Comparison of ENCODE assay signal across 25 cellular contexts in genomic region chr4:7239101-7239820, GRCh38. TPM values are rescaled to one million over a fixed set of nuclear protein-coding genes. Genes with fewer than 3 reads are reported as not detected.
"Had no signal": no experiment of that assay in that cellular context is flagged by ENCODE, and none has a peak within 500 bp of the region (broad histone marks: within the 10 kb centered on the region; RNA-seq: fewer than 3 reads in every experiment).

No MANE protein-coding gene starts in this region.

- H3K4me1 Mint-ChIP-seq: activated CD4-positive, alpha-beta memory T cell treated with anti-CD3 and anti-CD28 coated beads, Interleukin-2, amount 10 ng/mL, durations not matched to agents 7 days and 5 days; activated CD4-positive, alpha-beta T cell treated with anti-CD3 and anti-CD28 coated beads, Interleukin-2, amount 10 ng/mL, durations not matched to agents 7 days and 5 days; activated naive CD4-positive, alpha-beta T cell treated with anti-CD3 and anti-CD28 coated beads, Interleukin-2, amount 10 ng/mL, durations not matched to agents 7 days and 5 days; activated naive CD8-positive, alpha-beta T cell treated with anti-CD3 and anti-CD28 coated beads, Interleukin-2, amount 10 ng/mL, durations not matched to agents 7 days and 5 days; central memory CD8-positive, alpha-beta T cell had no signal

- ATAC-seq: foreskin keratinocyte, left lung, right lobe of liver had no signal

- H3K9me3 ChIP-seq: right lobe of liver, testis had no signal

- H3K4me3 Mint-ChIP-seq: activated CD4-positive, alpha-beta memory T cell treated with anti-CD3 and anti-CD28 coated beads, Interleukin-2, amount 10 ng/mL, durations not matched to agents 7 days and 5 days; activated CD4-positive, alpha-beta T cell treated with anti-CD3 and anti-CD28 coated beads, Interleukin-2, amount 10 ng/mL, durations not matched to agents 7 days and 5 days; activated naive CD4-positive, alpha-beta T cell treated with anti-CD3 and anti-CD28 coated beads, Interleukin-2, amount 10 ng/mL, durations not matched to agents 7 days and 5 days; activated naive CD8-positive, alpha-beta T cell treated with anti-CD3 and anti-CD28 coated beads, Interleukin-2, amount 10 ng/mL, durations not matched to agents 7 days and 5 days; activated T-cell treated with anti-CD3 and anti-CD28 coated beads, Interleukin-2, amount 50 U/mL, for 24 hours; central memory CD8-positive, alpha-beta T cell; T-helper 1 cell treated with Interleukin-12 subunit alpha and Interleukin-12 subunit beta and Interleukin-4 antibody, amounts not matched to agents 30 μg/mL and 1 μg/mL, for 36 hours had no signal

- H3K4me3 ChIP-seq: esophagus muscularis mucosa, heart right ventricle, left lung, right lobe of liver, testis had no signal

- H3K4me1 ChIP-seq: foreskin keratinocyte, left lung, right lobe of liver had no signal

- H3K9me3 Mint-ChIP-seq: activated CD4-positive, alpha-beta memory T cell treated with anti-CD3 and anti-CD28 coated beads, Interleukin-2, amount 10 ng/mL, durations not matched to agents 7 days and 5 days; activated naive CD8-positive, alpha-beta T cell treated with anti-CD3 and anti-CD28 coated beads, Interleukin-2, amount 10 ng/mL, durations not matched to agents 7 days and 5 days had no signal

- H3K27ac ChIP-seq: foreskin keratinocyte, heart right ventricle, left lung, right lobe of liver, testis, VCaP had no signal

- H3K36me3 ChIP-seq: esophagus muscularis mucosa, heart right ventricle, left lung, right lobe of liver had no signal

- H3K27ac Mint-ChIP-seq: activated CD4-positive, alpha-beta memory T cell treated with anti-CD3 and anti-CD28 coated beads, Interleukin-2, amount 10 ng/mL, durations not matched to agents 7 days and 5 days; activated CD4-positive, alpha-beta T cell treated with anti-CD3 and anti-CD28 coated beads, Interleukin-2, amount 10 ng/mL, durations not matched to agents 7 days and 5 days; activated naive CD4-positive, alpha-beta T cell treated with anti-CD3 and anti-CD28 coated beads, Interleukin-2, amount 10 ng/mL, durations not matched to agents 7 days and 5 days; activated naive CD8-positive, alpha-beta T cell treated with anti-CD3 and anti-CD28 coated beads, Interleukin-2, amount 10 ng/mL, durations not matched to agents 7 days and 5 days; activated T-cell treated with anti-CD3 and anti-CD28 coated beads, Interleukin-2, amount 50 U/mL, for 24 hours; T-helper 1 cell treated with Interleukin-12 subunit alpha and Interleukin-12 subunit beta and Interleukin-4 antibody, amounts not matched to agents 30 μg/mL and 1 μg/mL, for 36 hours had no signal

- H3K27me3 Mint-ChIP-seq: activated CD4-positive, alpha-beta T cell treated with anti-CD3 and anti-CD28 coated beads, Interleukin-2, amount 10 ng/mL, durations not matched to agents 7 days and 5 days had no signal

- DNase-seq: activated CD4-positive, alpha-beta memory T cell treated with anti-CD3 and anti-CD28 coated beads, Interleukin-2, amount 10 ng/mL, durations not matched to agents 7 days and 5 days; activated CD4-positive, alpha-beta T cell treated with anti-CD3 and anti-CD28 coated beads for 1 hour; activated CD4-positive, alpha-beta T cell treated with anti-CD3 and anti-CD28 coated beads, Interleukin-2, amount 10 ng/mL, durations not matched to agents 7 days and 5 days; activated CD8-positive, alpha-beta memory T cell treated with anti-CD3 and anti-CD28 coated beads, Interleukin-2, amount 50 U/mL, for 48 hours; activated gamma-delta T cell; activated naive CD4-positive, alpha-beta T cell treated with anti-CD3 and anti-CD28 coated beads, Interleukin-2, amount 10 ng/mL, durations not matched to agents 7 days and 5 days; activated naive CD8-positive, alpha-beta T cell treated with anti-CD3 and anti-CD28 coated beads, Interleukin-2, amount 10 ng/mL, durations not matched to agents 7 days and 5 days; activated T-cell treated with anti-CD3 and anti-CD28 coated beads, Interleukin-2, amount 50 U/mL, for 24 hours; amniotic stem cell; dermis blood vessel endothelial cell; effector CD4-positive, alpha-beta T cell; foreskin keratinocyte; heart right ventricle; right lobe of liver; stimulated activated CD4-positive, alpha-beta T cell treated with anti-CD3 and anti-CD28 coated beads, Interleukin-2, amount 100 ng/mL, for 48 hours; stimulated activated naive CD4-positive, alpha-beta T cell treated with Interleukin-2 at 50 U/mL for 16 hours; SW 1271; T-helper 9 cell; testis; trophoblast cell had no signal

- H3K27me3 ChIP-seq: esophagus muscularis mucosa, heart right ventricle, right lobe of liver, testis had no signal

- H3K36me3 Mint-ChIP-seq: activated naive CD4-positive, alpha-beta T cell treated with anti-CD3 and anti-CD28 coated beads, Interleukin-2, amount 10 ng/mL, durations not matched to agents 7 days and 5 days; activated naive CD8-positive, alpha-beta T cell treated with anti-CD3 and anti-CD28 coated beads, Interleukin-2, amount 10 ng/mL, durations not matched to agents 7 days and 5 days had no signal

RNA-seq across cellular contexts. Expression of gene SORCS2, which starts 46.9 kb away (rescaled TPM):
- total RNA-seq: activated CD4-positive, alpha-beta T cell treated with anti-CD3 and anti-CD28 coated beads, Interleukin-2, amount 10 ng/mL, durations not matched to agents 7 days and 5 days; activated naive CD8-positive, alpha-beta T cell treated with anti-CD3 and anti-CD28 coated beads, Interleukin-2, amount 10 ng/mL, durations not matched to agents 7 days and 5 days had no signal
